ENCODE assay signal across 14 cellular contexts in the genomic region with DNA sequence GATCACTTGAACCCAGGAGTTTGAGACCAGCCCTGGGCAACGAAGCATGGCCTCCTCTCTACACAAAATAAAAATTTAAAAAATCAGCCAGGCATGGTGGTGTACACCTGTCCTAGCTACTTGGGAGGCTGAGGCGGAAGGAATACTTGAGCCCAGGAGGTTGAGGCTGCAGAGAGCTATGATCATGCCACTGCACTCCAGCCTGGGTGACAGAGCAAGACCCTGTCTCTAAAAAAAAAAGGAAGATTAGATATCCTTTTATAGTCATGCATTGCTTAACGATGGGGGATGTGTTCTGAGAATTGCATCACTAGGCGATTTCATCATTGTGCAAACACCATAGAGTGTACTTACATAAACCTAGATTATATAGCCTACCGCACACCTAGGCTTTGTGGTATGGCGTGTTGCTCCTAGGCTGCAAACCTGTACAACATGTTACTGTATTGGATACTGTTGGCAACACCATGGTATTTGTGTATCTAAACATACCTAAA. TPM values are rescaled to one million over a fixed set of nuclear protein-coding genes. Genes with fewer than 3 reads are reported as not detected.
DNase-seq lines count a peak whose midpoint lies in the region; ATAC-seq, FAIRE-seq and TF ChIP-seq lines count a peak whose summit lies in the region.
"Had no signal": no experiment of that assay in that cellular context is flagged by ENCODE, and none has a peak within 500 bp of the region (broad histone marks: within the 10 kb centered on the region; RNA-seq: fewer than 3 reads in every experiment).

No MANE protein-coding gene starts in this region.

- intact Hi-C loops in Right ventricle myocardium superior (cut with DNase I), result loop anchor here (10.0 kb wide), 1 partner anchor 56 kb away; a partner anchor contains a TSS
- intact Hi-C loops in left ventricle myocardium inferior (cut with micrococcal nuclease), result loop anchor here (10.0 kb wide), 1 partner anchor 56 kb away; a partner anchor contains a TSS
- intact Hi-C loops in HepG2 (cut with micrococcal nuclease; ENCODE audit: unreplicated experiment), result loop anchor here (1.0 to 2.0 kb wide), 2 partner anchors 12 to 56 kb away; a partner anchor contains a TSS

- peak; percentile 91 to 98 for TF ChIP-seq EP300 in HepG2 (IDR thresholded peaks at IDR 0.05; ENCODE audit: low read depth in 2 of 2, low read length in 2 of 2)
- TF ChIP-seq EP300 in HepG2 (CRISPR knock-in tag; IDR thresholded peaks at IDR 0.05; ENCODE audit: borderline replicate concordance), result peak; percentile 89

- H3K4me1 ChIP-seq in left ventricle myocardium inferior (peaks cover 18% of the 10 kb centered on the region), HepG2 (ENCODE audit: insufficient read depth, low read length) (peaks cover 49% of the 10 kb centered on the region)

- H3K4me2 ChIP-seq in HepG2 (ENCODE audit: low read depth, low read length), result no peak overlapping the region

- in situ Hi-C loops in HepG2 (cut with HindIII; ENCODE audit: extremely low pct_ligation_motif_present, low pct_unique_long_range_greater_than_20kb), result no loop called here
- in situ Hi-C loops in G401 (cut with HindIII; ENCODE audit: low sequenced_read_pairs), result no loop called here

- no peaks in the 10 kb centered on the region for H3K79me2 ChIP-seq in HepG2 (ENCODE audit: insufficient read depth, low read length)

- H3K27ac ChIP-seq in left ventricle myocardium inferior (replicated peaks) (no peak overlapping the region), HepG2 (ENCODE audit: extremely low read length, insufficient read depth, low read length) (peak overlapping the region; percentile 77)

- POLR2A ChIA-PET in HepG2 (lab: Yijun Ruan, JAX), result interaction anchor here (0.7 to 1.5 kb wide), 7 partner anchors 9 to 79 kb away, joined by 3 to 7 read pairs (median 3); a partner anchor contains a TSS

- H3K9me3 ChIP-seq in left ventricle myocardium inferior (replicated peaks) (no peaks in the 10 kb centered on the region), HepG2 (ENCODE audit: low read length) (no peaks in the 10 kb centered on the region)

- peak overlapping the region; percentile 50 for H3K9ac ChIP-seq in HepG2 (ENCODE audit: insufficient read depth, low read depth, low read length)

- peak; percentile 51 for ATAC-seq in Right ventricle myocardium superior (ENCODE audit: poor library complexity)
- peak; percentile 85 for ATAC-seq in HepG2
- ATAC-seq: activated T-cell treated with anti-CD3 and anti-CD28 coated beads, Interleukin-2, amount 50 U/mL, for 4 hours had no signal

- H3K27me3 ChIP-seq in left ventricle myocardium inferior (ENCODE audit: low read depth) (no peaks in the 10 kb centered on the region), HepG2 (ENCODE audit: control insufficient read depth in 1 of 2, insufficient read depth in 2 of 2, low read length in 2 of 2) (no peaks in the 10 kb centered on the region)

- BruUV-seq in HepG2 (replicated peaks; lab: Mats Ljungman, UMichigan), result no TSS peak

- DNase-seq in Right ventricle myocardium superior, result no peak
- no peak for DNase-seq in left ventricle myocardium inferior
- peak; percentile 84 for DNase-seq in SKM-1 (lab: John Stamatoyannopoulos, UW; ENCODE audit: unreplicated experiment)
- peak; percentile 96 for DNase-seq in HepG2 (ENCODE audit: low spot score)
- DNase-seq in G401 (ENCODE audit: low spot score), result no peak
- DNase-seq in mucosa of gallbladder (ENCODE audit: low spot score), result no peak
- DNase-seq in dermis blood vessel endothelial cell, result no peak
- DNase-seq in NCI-H82 (lab: John Stamatoyannopoulos, UW), result no peak
- DNase-seq: activated T-cell treated with anti-CD3 and anti-CD28 coated beads, Interleukin-2, amount 50 U/mL, for 4 hours; DND-41; KG1; naive B cell had no signal

- no peak overlapping the region for H2AFZ ChIP-seq in HepG2 (ENCODE audit: low read length)

- TF ChIP-seq RAD21 in HepG2 (CRISPR knock-in tag; IDR thresholded peaks at IDR 0.05), result no peak

- no peaks in the 10 kb centered on the region for H4K20me1 ChIP-seq in HepG2 (ENCODE audit: insufficient read depth, low read length)

- CTCF ChIA-PET in HepG2 (lab: Yijun Ruan, JAX; ENCODE audit: low intra/inter-chr PET ratio, low total read pairs), result no interaction called here

- H3K4me3 ChIP-seq in left ventricle myocardium inferior (no peak overlapping the region), HepG2 (replicated peaks in 1 of 3; ENCODE audit: insufficient read depth in 1 of 3, low read depth in 2 of 3, low read length in 3 of 3) (no peak overlapping the region)

- TF ChIP-seq CTCF in left ventricle myocardium inferior (IDR thresholded peaks at IDR 0.05; ENCODE audit: borderline replicate concordance), result no peak
- no peak for TF ChIP-seq CTCF in HepG2 (CRISPR knock-in tag; IDR thresholded peaks at IDR 0.05)

- peak; percentile 85 for FAIRE-seq in HepG2 (lab: Jason Lieb, UNC)
- FAIRE-seq: endothelial cell of umbilical vein had no signal

- 0 out of 4 replicates have a peak, but pooled peaks of 1 of the 2 experiments have one; percentile 9 for TF ChIP-seq POLR2A in HepG2 (IDR thresholded peaks at IDR 0.05; ENCODE audit: insufficient read depth in 1 of 2, low read depth in 2 of 2, low read length in 2 of 2)

- H3K36me3 ChIP-seq in left ventricle myocardium inferior (peaks cover 100% of the 10 kb centered on the region), HepG2 (replicated peaks in 1 of 2; ENCODE audit: control insufficient read depth in 1 of 2, insufficient read depth in 2 of 2, low read length in 2 of 2) (peaks cover 22 to 76% of the 10 kb centered on the region in 2 experiments)

- WGBS in HepG2 (ENCODE audit: low lambda C conversion rate), result 25% methylated on average over 6 of the region's 6 CpGs

RNA-seq across cellular contexts. Expression of a gene that starts 12.6 kb away (rescaled TPM):
- total RNA-seq in Right ventricle myocardium superior, result 160 TPM
- total RNA-seq in left ventricle myocardium inferior, result 180 TPM
- 36.0 and 40.2 TPM in 2 replicates for total RNA-seq in HepG2 (2016; rRNA removed; fragmentation: Illumina TruSeq; extraction: Trizol)
- total RNA-seq in HepG2 (2016; cell fraction: cytosol; rRNA removed; fragmentation: Illumina TruSeq; extraction: Trizol; ENCODE audit: low read depth), result 9.6 and 11.6 TPM in 2 replicates
- 33.6 and 35.3 TPM in 2 replicates for total RNA-seq in HepG2 (2016; cell fraction: insoluble cytoplasmic fraction; rRNA removed; fragmentation: Illumina TruSeq; extraction: Trizol)
- 14.0 and 14.5 TPM in 2 replicates for total RNA-seq in HepG2 (2016; cell fraction: membrane; rRNA removed; fragmentation: Illumina TruSeq; extraction: Trizol)
- 16.9 and 18.1 TPM in 2 replicates for total RNA-seq in HepG2 (2016; cell fraction: nucleus; rRNA removed; fragmentation: Illumina TruSeq; extraction: Trizol)
- 39.0 and 43.2 TPM in 2 replicates for polyA plus RNA-seq in HepG2 (2011; rRNA removed)
- 41.2 and 50.6 TPM in 2 replicates for polyA plus RNA-seq in HepG2 (2011; cell fraction: cytosol; rRNA removed)
- 30.0 and 30.9 TPM in 2 replicates for polyA plus RNA-seq in HepG2 (2011; cell fraction: nucleus; rRNA removed)
- 19.8 and 27.7 TPM in 2 replicates for polyA plus RNA-seq in HepG2 (2012)
- 3.9 and 4.3 TPM in 2 replicates for polyA plus RNA-seq in HepG2 (2016; cell fraction: cytosol; fragmentation: Illumina TruSeq; extraction: Trizol; ENCODE audit: low read depth)
- polyA plus RNA-seq in HepG2 (2016; cell fraction: insoluble cytoplasmic fraction; fragmentation: Illumina TruSeq; extraction: Trizol; ENCODE audit: low read depth), result 27.6 and 42.4 TPM in 2 replicates
- 6.8 and 7.1 TPM in 2 replicates for polyA plus RNA-seq in HepG2 (2016; cell fraction: membrane; fragmentation: Illumina TruSeq; extraction: Trizol; ENCODE audit: low read depth)
- polyA plus RNA-seq in HepG2 (2016; cell fraction: nucleus; fragmentation: Illumina TruSeq; extraction: Trizol; ENCODE audit: insufficient read depth, low read depth), result 26.7 and 30.3 TPM in 2 replicates
- polyA minus RNA-seq in HepG2 (2011; rRNA and poly(A)+ RNA removed; ENCODE audit: low replicate concordance), result 49.6 and 54.7 TPM in 2 replicates
- polyA minus RNA-seq in HepG2 (2011; cell fraction: cytosol; rRNA and poly(A)+ RNA removed), result 23.9 and 26.4 TPM in 2 replicates
- 17.3 and 19.0 TPM in 2 replicates for polyA minus RNA-seq in HepG2 (2011; cell fraction: nucleus; rRNA and poly(A)+ RNA removed)
- 66.7 and 73.0 TPM in 2 replicates for total RNA-seq in G401 (2014; rRNA removed; shearing (Covaris generic))
- 62.4 TPM for total RNA-seq in mucosa of gallbladder
- total RNA-seq in dermis blood vessel endothelial cell, result 41.0 and 51.7 TPM in 2 replicates

RNA-seq across cellular contexts. Expression of a gene that starts 14.8 kb away (rescaled TPM):
- total RNA-seq in Right ventricle myocardium superior (0.32 TPM), left ventricle myocardium inferior (0.66 TPM), HepG2 (2016; rRNA removed; fragmentation: Illumina TruSeq; extraction: Trizol) (not detected in 2 replicates), mucosa of gallbladder (1.4 TPM), dermis blood vessel endothelial cell (under 0.01 TPM in 1 of 2 replicates, not detected in the other)
- total RNA-seq in HepG2 (2016; cell fraction: cytosol; rRNA removed; fragmentation: Illumina TruSeq; extraction: Trizol; ENCODE audit: low read depth), result not detected in 2 replicates
- not detected in 2 replicates for total RNA-seq in HepG2 (2016; cell fraction: insoluble cytoplasmic fraction; rRNA removed; fragmentation: Illumina TruSeq; extraction: Trizol)
- total RNA-seq in HepG2 (2016; cell fraction: membrane; rRNA removed; fragmentation: Illumina TruSeq; extraction: Trizol), result not detected in 2 replicates
- total RNA-seq in HepG2 (2016; cell fraction: nucleus; rRNA removed; fragmentation: Illumina TruSeq; extraction: Trizol), result not detected in 2 replicates
- 0.08 TPM in 1 of 2 replicates, not detected in the other for polyA plus RNA-seq in HepG2 (2011; rRNA removed)
- polyA plus RNA-seq in HepG2 (2011; cell fraction: cytosol; rRNA removed), result 0.01 TPM in 2 replicates
- polyA plus RNA-seq in HepG2 (2011; cell fraction: nucleus; rRNA removed), result 0.88 and 0.95 TPM in 2 replicates
- polyA plus RNA-seq in HepG2 (2012), result 0.31 TPM in 1 of 2 replicates, not detected in the other
- not detected in 2 replicates for polyA plus RNA-seq in HepG2 (2016; cell fraction: cytosol; fragmentation: Illumina TruSeq; extraction: Trizol; ENCODE audit: low read depth)
- not detected in 2 replicates for polyA plus RNA-seq in HepG2 (2016; cell fraction: insoluble cytoplasmic fraction; fragmentation: Illumina TruSeq; extraction: Trizol; ENCODE audit: low read depth)
- not detected in 2 replicates for polyA plus RNA-seq in HepG2 (2016; cell fraction: membrane; fragmentation: Illumina TruSeq; extraction: Trizol; ENCODE audit: low read depth)
- polyA plus RNA-seq in HepG2 (2016; cell fraction: nucleus; fragmentation: Illumina TruSeq; extraction: Trizol; ENCODE audit: insufficient read depth, low read depth), result not detected in 2 replicates
- 0.14 TPM in 1 of 2 replicates, not detected in the other for polyA minus RNA-seq in HepG2 (2011; rRNA and poly(A)+ RNA removed; ENCODE audit: low replicate concordance)
- not detected in 2 replicates for polyA minus RNA-seq in HepG2 (2011; cell fraction: cytosol; rRNA and poly(A)+ RNA removed)
- polyA minus RNA-seq in HepG2 (2011; cell fraction: nucleus; rRNA and poly(A)+ RNA removed), result 0.25 and 0.26 TPM in 2 replicates
- 0.07 TPM in 1 of 2 replicates, not detected in the other for total RNA-seq in G401 (2014; rRNA removed; shearing (Covaris generic))
- total RNA-seq: endothelial cell of umbilical vein, SK-MEL-5 had no signal
- polyA plus RNA-seq: endothelial cell of umbilical vein had no signal

RNA-seq across cellular contexts. Expression of a gene that starts 28.4 kb away (rescaled TPM):
- total RNA-seq in Right ventricle myocardium superior (131 TPM), left ventricle myocardium inferior (115 TPM), HepG2 (2016; rRNA removed; fragmentation: Illumina TruSeq; extraction: Trizol) (45.5 and 49.1 TPM in 2 replicates), mucosa of gallbladder (72.8 TPM), dermis blood vessel endothelial cell (144 and 147 TPM in 2 replicates)
- 9.3 and 10.4 TPM in 2 replicates for total RNA-seq in HepG2 (2016; cell fraction: cytosol; rRNA removed; fragmentation: Illumina TruSeq; extraction: Trizol; ENCODE audit: low read depth)
- total RNA-seq in HepG2 (2016; cell fraction: insoluble cytoplasmic fraction; rRNA removed; fragmentation: Illumina TruSeq; extraction: Trizol), result 46.7 and 47.5 TPM in 2 replicates
- total RNA-seq in HepG2 (2016; cell fraction: membrane; rRNA removed; fragmentation: Illumina TruSeq; extraction: Trizol), result 18.1 and 19.8 TPM in 2 replicates
- total RNA-seq in HepG2 (2016; cell fraction: nucleus; rRNA removed; fragmentation: Illumina TruSeq; extraction: Trizol), result 19.0 and 20.5 TPM in 2 replicates
- polyA plus RNA-seq in HepG2 (2011; rRNA removed), result 108 and 123 TPM in 2 replicates
- polyA plus RNA-seq in HepG2 (2011; cell fraction: cytosol; rRNA removed), result 139 and 201 TPM in 2 replicates
- 105 and 112 TPM in 2 replicates for polyA plus RNA-seq in HepG2 (2011; cell fraction: nucleus; rRNA removed)
- 63.2 and 85.2 TPM in 2 replicates for polyA plus RNA-seq in HepG2 (2012)
- polyA plus RNA-seq in HepG2 (2016; cell fraction: cytosol; fragmentation: Illumina TruSeq; extraction: Trizol; ENCODE audit: low read depth), result 10.6 and 11.3 TPM in 2 replicates
- polyA plus RNA-seq in HepG2 (2016; cell fraction: insoluble cytoplasmic fraction; fragmentation: Illumina TruSeq; extraction: Trizol; ENCODE audit: low read depth), result 55.3 and 58.3 TPM in 2 replicates
- polyA plus RNA-seq in HepG2 (2016; cell fraction: membrane; fragmentation: Illumina TruSeq; extraction: Trizol; ENCODE audit: low read depth), result 16.1 and 16.9 TPM in 2 replicates
- 37.2 and 39.4 TPM in 2 replicates for polyA plus RNA-seq in HepG2 (2016; cell fraction: nucleus; fragmentation: Illumina TruSeq; extraction: Trizol; ENCODE audit: insufficient read depth, low read depth)
- 46.6 and 135 TPM in 2 replicates for polyA minus RNA-seq in HepG2 (2011; rRNA and poly(A)+ RNA removed; ENCODE audit: low replicate concordance)
- polyA minus RNA-seq in HepG2 (2011; cell fraction: cytosol; rRNA and poly(A)+ RNA removed), result 84.6 and 87.5 TPM in 2 replicates
- polyA minus RNA-seq in HepG2 (2011; cell fraction: nucleus; rRNA and poly(A)+ RNA removed), result 18.5 and 25.0 TPM in 2 replicates
- 237 and 258 TPM in 2 replicates for total RNA-seq in G401 (2014; rRNA removed; shearing (Covaris generic))

RNA-seq across cellular contexts. Expression of a gene that starts 35.0 kb away (rescaled TPM):
- total RNA-seq in Right ventricle myocardium superior (8.4 TPM), left ventricle myocardium inferior (9.2 TPM), HepG2 (2016; rRNA removed; fragmentation: Illumina TruSeq; extraction: Trizol) (1.5 and 2.5 TPM in 2 replicates), mucosa of gallbladder (33.0 TPM), dermis blood vessel endothelial cell (20.6 and 25.0 TPM in 2 replicates)
- total RNA-seq in HepG2 (2016; cell fraction: cytosol; rRNA removed; fragmentation: Illumina TruSeq; extraction: Trizol; ENCODE audit: low read depth), result 0.91 and 1.1 TPM in 2 replicates
- 2.2 and 2.4 TPM in 2 replicates for total RNA-seq in HepG2 (2016; cell fraction: insoluble cytoplasmic fraction; rRNA removed; fragmentation: Illumina TruSeq; extraction: Trizol)
- 2.7 and 3.5 TPM in 2 replicates for total RNA-seq in HepG2 (2016; cell fraction: membrane; rRNA removed; fragmentation: Illumina TruSeq; extraction: Trizol)
- total RNA-seq in HepG2 (2016; cell fraction: nucleus; rRNA removed; fragmentation: Illumina TruSeq; extraction: Trizol), result 2.0 and 2.1 TPM in 2 replicates
- 5.9 and 6.9 TPM in 2 replicates for polyA plus RNA-seq in HepG2 (2011; rRNA removed)
- 4.4 and 5.2 TPM in 2 replicates for polyA plus RNA-seq in HepG2 (2011; cell fraction: cytosol; rRNA removed)
- polyA plus RNA-seq in HepG2 (2011; cell fraction: nucleus; rRNA removed), result 20.6 and 21.3 TPM in 2 replicates
- 4.0 and 4.5 TPM in 2 replicates for polyA plus RNA-seq in HepG2 (2012)
- 0.99 and 1.1 TPM in 2 replicates for polyA plus RNA-seq in HepG2 (2016; cell fraction: cytosol; fragmentation: Illumina TruSeq; extraction: Trizol; ENCODE audit: low read depth)
- polyA plus RNA-seq in HepG2 (2016; cell fraction: insoluble cytoplasmic fraction; fragmentation: Illumina TruSeq; extraction: Trizol; ENCODE audit: low read depth), result 2.0 and 2.3 TPM in 2 replicates
- 2.3 and 2.5 TPM in 2 replicates for polyA plus RNA-seq in HepG2 (2016; cell fraction: membrane; fragmentation: Illumina TruSeq; extraction: Trizol; ENCODE audit: low read depth)
- 3.6 and 4.3 TPM in 2 replicates for polyA plus RNA-seq in HepG2 (2016; cell fraction: nucleus; fragmentation: Illumina TruSeq; extraction: Trizol; ENCODE audit: insufficient read depth, low read depth)
- 8.9 and 14.9 TPM in 2 replicates for polyA minus RNA-seq in HepG2 (2011; rRNA and poly(A)+ RNA removed; ENCODE audit: low replicate concordance)
- polyA minus RNA-seq in HepG2 (2011; cell fraction: cytosol; rRNA and poly(A)+ RNA removed), result 1.5 and 1.9 TPM in 2 replicates
- polyA minus RNA-seq in HepG2 (2011; cell fraction: nucleus; rRNA and poly(A)+ RNA removed), result 2.7 and 3.7 TPM in 2 replicates
- total RNA-seq in G401 (2014; rRNA removed; shearing (Covaris generic)), result 0.43 and 1.4 TPM in 2 replicates

RNA-seq across cellular contexts. Expression of a gene that starts 56.4 kb away (rescaled TPM):
- 1.5 TPM for total RNA-seq in Right ventricle myocardium superior
- total RNA-seq in left ventricle myocardium inferior, result 1.2 TPM
- total RNA-seq in HepG2 (2016; rRNA removed; fragmentation: Illumina TruSeq; extraction: Trizol), result 20.0 and 22.5 TPM in 2 replicates
- 13.9 and 15.5 TPM in 2 replicates for total RNA-seq in HepG2 (2016; cell fraction: cytosol; rRNA removed; fragmentation: Illumina TruSeq; extraction: Trizol; ENCODE audit: low read depth)
- total RNA-seq in HepG2 (2016; cell fraction: insoluble cytoplasmic fraction; rRNA removed; fragmentation: Illumina TruSeq; extraction: Trizol), result 20.6 and 21.0 TPM in 2 replicates
- total RNA-seq in HepG2 (2016; cell fraction: membrane; rRNA removed; fragmentation: Illumina TruSeq; extraction: Trizol), result 24.6 and 24.9 TPM in 2 replicates
- 11.2 and 11.3 TPM in 2 replicates for total RNA-seq in HepG2 (2016; cell fraction: nucleus; rRNA removed; fragmentation: Illumina TruSeq; extraction: Trizol)
- polyA plus RNA-seq in HepG2 (2011; rRNA removed), result 12.6 and 14.6 TPM in 2 replicates
- polyA plus RNA-seq in HepG2 (2011; cell fraction: cytosol; rRNA removed), result 9.9 and 16.4 TPM in 2 replicates
- polyA plus RNA-seq in HepG2 (2011; cell fraction: nucleus; rRNA removed), result 9.4 and 12.5 TPM in 2 replicates
- polyA plus RNA-seq in HepG2 (2012), result 5.8 and 9.6 TPM in 2 replicates
- 18.4 and 20.8 TPM in 2 replicates for polyA plus RNA-seq in HepG2 (2016; cell fraction: cytosol; fragmentation: Illumina TruSeq; extraction: Trizol; ENCODE audit: low read depth)
- 22.6 and 26.9 TPM in 2 replicates for polyA plus RNA-seq in HepG2 (2016; cell fraction: insoluble cytoplasmic fraction; fragmentation: Illumina TruSeq; extraction: Trizol; ENCODE audit: low read depth)
- polyA plus RNA-seq in HepG2 (2016; cell fraction: membrane; fragmentation: Illumina TruSeq; extraction: Trizol; ENCODE audit: low read depth), result 23.5 and 25.2 TPM in 2 replicates
- polyA plus RNA-seq in HepG2 (2016; cell fraction: nucleus; fragmentation: Illumina TruSeq; extraction: Trizol; ENCODE audit: insufficient read depth, low read depth), result 16.5 and 16.9 TPM in 2 replicates
- polyA minus RNA-seq in HepG2 (2011; rRNA and poly(A)+ RNA removed; ENCODE audit: low replicate concordance), result 35.8 and 64.7 TPM in 2 replicates
- 4.6 and 7.1 TPM in 2 replicates for polyA minus RNA-seq in HepG2 (2011; cell fraction: cytosol; rRNA and poly(A)+ RNA removed)
- 8.0 TPM in 2 replicates for polyA minus RNA-seq in HepG2 (2011; cell fraction: nucleus; rRNA and poly(A)+ RNA removed)
- total RNA-seq in G401 (2014; rRNA removed; shearing (Covaris generic)), result 22.8 and 32.2 TPM in 2 replicates
- 3.4 TPM for total RNA-seq in mucosa of gallbladder
- 3.7 and 17.6 TPM in 2 replicates for total RNA-seq in dermis blood vessel endothelial cell

Comparison
In these comparisons a context has a peak if more than half of its experiments do, and no peak if none do; other contexts are left out.
1. DNase-seq: peak in SKM-1 (single experiment) and HepG2 (single experiment); none in Right ventricle myocardium superior (single experiment), left ventricle myocardium inferior (single experiment), G401 (single experiment), mucosa of gallbladder (single experiment), dermis blood vessel endothelial cell (single experiment) and NCI-H82 (single experiment).